Comparison of ENCODE assay signal across 1 cellular context in the genomic region with DNA sequence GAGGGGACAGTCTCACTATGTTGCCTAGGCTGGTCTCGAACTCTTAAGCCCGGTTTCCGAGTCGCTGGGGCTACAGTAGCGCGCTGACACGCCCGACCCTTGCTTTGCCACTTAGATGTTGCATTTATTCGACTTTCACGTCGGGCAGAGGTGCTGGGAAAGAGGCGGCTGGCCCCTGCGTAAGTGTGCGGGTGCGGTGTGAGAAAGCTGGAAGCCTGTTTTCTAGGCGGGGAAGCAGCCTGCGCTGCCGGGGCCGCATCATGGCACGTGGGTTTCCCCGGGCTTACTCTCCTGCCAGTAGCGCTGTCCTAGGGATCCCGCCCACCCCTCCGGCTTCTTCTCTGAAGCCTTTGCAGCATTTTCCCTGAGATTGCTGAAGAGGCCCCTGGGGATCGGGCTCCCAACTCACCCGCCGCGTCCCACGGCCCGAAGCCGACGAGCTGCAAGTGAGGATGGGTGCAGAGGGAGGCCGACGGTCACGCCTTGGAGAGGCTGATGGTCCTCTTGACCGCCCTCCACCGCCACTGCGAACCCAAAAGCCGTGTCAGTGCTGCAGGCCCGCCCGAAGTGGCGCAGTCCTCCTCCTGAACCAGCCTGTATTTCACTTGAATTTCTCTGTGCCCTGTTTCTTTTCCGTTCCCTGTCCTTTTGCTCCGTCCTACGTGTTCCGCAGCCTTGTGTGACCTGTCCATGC.
TF ChIP-seq lines count a peak whose summit lies in the region.

No MANE protein-coding gene starts in this region.

TF ChIP-seq in WTC11, 78 proteins besides CTCF, POLR2A, EP300 and RAD21 (continued from another document and continues in another):
- TF ChIP-seq, protein P1, sequence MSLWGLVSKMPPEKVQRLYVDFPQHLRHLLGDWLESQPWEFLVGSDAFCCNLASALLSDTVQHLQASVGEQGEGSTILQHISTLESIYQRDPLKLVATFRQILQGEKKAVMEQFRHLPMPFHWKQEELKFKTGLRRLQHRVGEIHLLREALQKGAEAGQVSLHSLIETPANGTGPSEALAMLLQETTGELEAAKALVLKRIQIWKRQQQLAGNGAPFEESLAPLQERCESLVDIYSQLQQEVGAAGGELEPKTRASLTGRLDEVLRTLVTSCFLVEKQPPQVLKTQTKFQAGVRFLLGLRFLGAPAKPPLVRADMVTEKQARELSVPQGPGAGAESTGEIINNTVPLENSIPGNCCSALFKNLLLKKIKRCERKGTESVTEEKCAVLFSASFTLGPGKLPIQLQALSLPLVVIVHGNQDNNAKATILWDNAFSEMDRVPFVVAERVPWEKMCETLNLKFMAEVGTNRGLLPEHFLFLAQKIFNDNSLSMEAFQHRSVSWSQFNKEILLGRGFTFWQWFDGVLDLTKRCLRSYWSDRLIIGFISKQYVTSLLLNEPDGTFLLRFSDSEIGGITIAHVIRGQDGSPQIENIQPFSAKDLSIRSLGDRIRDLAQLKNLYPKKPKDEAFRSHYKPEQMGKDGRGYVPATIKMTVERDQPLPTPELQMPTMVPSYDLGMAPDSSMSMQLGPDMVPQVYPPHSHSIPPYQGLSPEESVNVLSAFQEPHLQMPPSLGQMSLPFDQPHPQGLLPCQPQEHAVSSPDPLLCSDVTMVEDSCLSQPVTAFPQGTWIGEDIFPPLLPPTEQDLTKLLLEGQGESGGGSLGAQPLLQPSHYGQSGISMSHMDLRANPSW (CRISPR knock-in tag; conservative IDR thresholded peaks at IDR 0.05; ENCODE audit: low read depth) = no peak
- TF ChIP-seq CBFB (CRISPR knock-in tag; IDR thresholded peaks at IDR 0.05; ENCODE audit: low read depth) (no peak), CREB1 (CRISPR knock-in tag; IDR thresholded peaks at IDR 0.05) (no peak), RELA (CRISPR knock-in tag; IDR thresholded peaks at IDR 0.05; ENCODE audit: borderline replicate concordance) (no peak), SMAD4 (CRISPR knock-in tag; IDR thresholded peaks at IDR 0.05) (no peak), ESRRA (CRISPR knock-in tag; IDR thresholded peaks at IDR 0.05; ENCODE audit: borderline replicate concordance) (no peak), MYBL2 (CRISPR knock-in tag; IDR thresholded peaks at IDR 0.05) (no peak; the same call in 1 of the 2 replicates), IRF2 (CRISPR knock-in tag; IDR thresholded peaks at IDR 0.05; ENCODE audit: borderline replicate concordance, low read depth) (no peak), NFYB (CRISPR knock-in tag; conservative IDR thresholded peaks at IDR 0.05; ENCODE audit: low read depth) (no peak), HMGA2 (CRISPR knock-in tag; IDR thresholded peaks at IDR 0.05) (no peak), ZNF219 (CRISPR knock-in tag; IDR thresholded peaks at IDR 0.05; ENCODE audit: borderline replicate concordance) (no peak), FOXK1 (CRISPR knock-in tag; IDR thresholded peaks at IDR 0.05) (no peak), JUN (CRISPR knock-in tag; IDR thresholded peaks at IDR 0.05) (no peak), NFE2L1 (CRISPR knock-in tag; IDR thresholded peaks at IDR 0.05) (no peak), OVOL2 (CRISPR knock-in tag; IDR thresholded peaks at IDR 0.05; ENCODE audit: borderline replicate concordance) (no peak), ZNF121 (CRISPR knock-in tag; IDR thresholded peaks at IDR 0.05) (no peak), ZNF317 (CRISPR knock-in tag; IDR thresholded peaks at IDR 0.05; ENCODE audit: borderline replicate concordance, low read depth) (no peak), ELF4 (CRISPR knock-in tag; IDR thresholded peaks at IDR 0.05; ENCODE audit: low read depth) (no peak), SOX15 (CRISPR knock-in tag; IDR thresholded peaks at IDR 0.05) (no peak), ZNF263 (CRISPR knock-in tag; IDR thresholded peaks at IDR 0.05; ENCODE audit: low read depth) (no peak), SP1 (CRISPR knock-in tag; conservative IDR thresholded peaks at IDR 0.05) (no peak), CREM (CRISPR knock-in tag; IDR thresholded peaks at IDR 0.05) (no peak)
- TF ChIP-seq, protein P2, sequence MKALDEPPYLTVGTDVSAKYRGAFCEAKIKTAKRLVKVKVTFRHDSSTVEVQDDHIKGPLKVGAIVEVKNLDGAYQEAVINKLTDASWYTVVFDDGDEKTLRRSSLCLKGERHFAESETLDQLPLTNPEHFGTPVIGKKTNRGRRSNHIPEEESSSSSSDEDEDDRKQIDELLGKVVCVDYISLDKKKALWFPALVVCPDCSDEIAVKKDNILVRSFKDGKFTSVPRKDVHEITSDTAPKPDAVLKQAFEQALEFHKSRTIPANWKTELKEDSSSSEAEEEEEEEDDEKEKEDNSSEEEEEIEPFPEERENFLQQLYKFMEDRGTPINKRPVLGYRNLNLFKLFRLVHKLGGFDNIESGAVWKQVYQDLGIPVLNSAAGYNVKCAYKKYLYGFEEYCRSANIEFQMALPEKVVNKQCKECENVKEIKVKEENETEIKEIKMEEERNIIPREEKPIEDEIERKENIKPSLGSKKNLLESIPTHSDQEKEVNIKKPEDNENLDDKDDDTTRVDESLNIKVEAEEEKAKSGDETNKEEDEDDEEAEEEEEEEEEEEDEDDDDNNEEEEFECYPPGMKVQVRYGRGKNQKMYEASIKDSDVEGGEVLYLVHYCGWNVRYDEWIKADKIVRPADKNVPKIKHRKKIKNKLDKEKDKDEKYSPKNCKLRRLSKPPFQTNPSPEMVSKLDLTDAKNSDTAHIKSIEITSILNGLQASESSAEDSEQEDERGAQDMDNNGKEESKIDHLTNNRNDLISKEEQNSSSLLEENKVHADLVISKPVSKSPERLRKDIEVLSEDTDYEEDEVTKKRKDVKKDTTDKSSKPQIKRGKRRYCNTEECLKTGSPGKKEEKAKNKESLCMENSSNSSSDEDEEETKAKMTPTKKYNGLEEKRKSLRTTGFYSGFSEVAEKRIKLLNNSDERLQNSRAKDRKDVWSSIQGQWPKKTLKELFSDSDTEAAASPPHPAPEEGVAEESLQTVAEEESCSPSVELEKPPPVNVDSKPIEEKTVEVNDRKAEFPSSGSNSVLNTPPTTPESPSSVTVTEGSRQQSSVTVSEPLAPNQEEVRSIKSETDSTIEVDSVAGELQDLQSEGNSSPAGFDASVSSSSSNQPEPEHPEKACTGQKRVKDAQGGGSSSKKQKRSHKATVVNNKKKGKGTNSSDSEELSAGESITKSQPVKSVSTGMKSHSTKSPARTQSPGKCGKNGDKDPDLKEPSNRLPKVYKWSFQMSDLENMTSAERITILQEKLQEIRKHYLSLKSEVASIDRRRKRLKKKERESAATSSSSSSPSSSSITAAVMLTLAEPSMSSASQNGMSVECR (CRISPR knock-in tag; IDR thresholded peaks at IDR 0.05; ENCODE audit: borderline replicate concordance) = peak; percentile 39; the same call in 1 of the 2 replicates
- TF ChIP-seq, protein P3, sequence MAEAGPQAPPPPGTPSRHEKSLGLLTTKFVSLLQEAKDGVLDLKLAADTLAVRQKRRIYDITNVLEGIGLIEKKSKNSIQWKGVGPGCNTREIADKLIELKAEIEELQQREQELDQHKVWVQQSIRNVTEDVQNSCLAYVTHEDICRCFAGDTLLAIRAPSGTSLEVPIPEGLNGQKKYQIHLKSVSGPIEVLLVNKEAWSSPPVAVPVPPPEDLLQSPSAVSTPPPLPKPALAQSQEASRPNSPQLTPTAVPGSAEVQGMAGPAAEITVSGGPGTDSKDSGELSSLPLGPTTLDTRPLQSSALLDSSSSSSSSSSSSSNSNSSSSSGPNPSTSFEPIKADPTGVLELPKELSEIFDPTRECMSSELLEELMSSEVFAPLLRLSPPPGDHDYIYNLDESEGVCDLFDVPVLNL (CRISPR knock-in tag; IDR thresholded peaks at IDR 0.05; ENCODE audit: borderline replicate concordance, low read depth) = no peak
- TF ChIP-seq, protein P4, sequence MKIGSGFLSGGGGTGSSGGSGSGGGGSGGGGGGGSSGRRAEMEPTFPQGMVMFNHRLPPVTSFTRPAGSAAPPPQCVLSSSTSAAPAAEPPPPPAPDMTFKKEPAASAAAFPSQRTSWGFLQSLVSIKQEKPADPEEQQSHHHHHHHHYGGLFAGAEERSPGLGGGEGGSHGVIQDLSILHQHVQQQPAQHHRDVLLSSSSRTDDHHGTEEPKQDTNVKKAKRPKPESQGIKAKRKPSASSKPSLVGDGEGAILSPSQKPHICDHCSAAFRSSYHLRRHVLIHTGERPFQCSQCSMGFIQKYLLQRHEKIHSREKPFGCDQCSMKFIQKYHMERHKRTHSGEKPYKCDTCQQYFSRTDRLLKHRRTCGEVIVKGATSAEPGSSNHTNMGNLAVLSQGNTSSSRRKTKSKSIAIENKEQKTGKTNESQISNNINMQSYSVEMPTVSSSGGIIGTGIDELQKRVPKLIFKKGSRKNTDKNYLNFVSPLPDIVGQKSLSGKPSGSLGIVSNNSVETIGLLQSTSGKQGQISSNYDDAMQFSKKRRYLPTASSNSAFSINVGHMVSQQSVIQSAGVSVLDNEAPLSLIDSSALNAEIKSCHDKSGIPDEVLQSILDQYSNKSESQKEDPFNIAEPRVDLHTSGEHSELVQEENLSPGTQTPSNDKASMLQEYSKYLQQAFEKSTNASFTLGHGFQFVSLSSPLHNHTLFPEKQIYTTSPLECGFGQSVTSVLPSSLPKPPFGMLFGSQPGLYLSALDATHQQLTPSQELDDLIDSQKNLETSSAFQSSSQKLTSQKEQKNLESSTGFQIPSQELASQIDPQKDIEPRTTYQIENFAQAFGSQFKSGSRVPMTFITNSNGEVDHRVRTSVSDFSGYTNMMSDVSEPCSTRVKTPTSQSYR (CRISPR knock-in tag; IDR thresholded peaks at IDR 0.05) = no peak
- TF ChIP-seq, protein P5, sequence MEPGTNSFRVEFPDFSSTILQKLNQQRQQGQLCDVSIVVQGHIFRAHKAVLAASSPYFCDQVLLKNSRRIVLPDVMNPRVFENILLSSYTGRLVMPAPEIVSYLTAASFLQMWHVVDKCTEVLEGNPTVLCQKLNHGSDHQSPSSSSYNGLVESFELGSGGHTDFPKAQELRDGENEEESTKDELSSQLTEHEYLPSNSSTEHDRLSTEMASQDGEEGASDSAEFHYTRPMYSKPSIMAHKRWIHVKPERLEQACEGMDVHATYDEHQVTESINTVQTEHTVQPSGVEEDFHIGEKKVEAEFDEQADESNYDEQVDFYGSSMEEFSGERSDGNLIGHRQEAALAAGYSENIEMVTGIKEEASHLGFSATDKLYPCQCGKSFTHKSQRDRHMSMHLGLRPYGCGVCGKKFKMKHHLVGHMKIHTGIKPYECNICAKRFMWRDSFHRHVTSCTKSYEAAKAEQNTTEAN (CRISPR knock-in tag; IDR thresholded peaks at IDR 0.05) = 0 out of 2 replicates have a peak, but pooled peaks have one; percentile 19
- TF ChIP-seq, protein P6, sequence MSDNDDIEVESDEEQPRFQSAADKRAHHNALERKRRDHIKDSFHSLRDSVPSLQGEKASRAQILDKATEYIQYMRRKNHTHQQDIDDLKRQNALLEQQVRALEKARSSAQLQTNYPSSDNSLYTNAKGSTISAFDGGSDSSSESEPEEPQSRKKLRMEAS (CRISPR knock-in tag; IDR thresholded peaks at IDR 0.05) = peak; percentile 52; the same call in 1 of the 2 replicates
- TF ChIP-seq, protein P7, sequence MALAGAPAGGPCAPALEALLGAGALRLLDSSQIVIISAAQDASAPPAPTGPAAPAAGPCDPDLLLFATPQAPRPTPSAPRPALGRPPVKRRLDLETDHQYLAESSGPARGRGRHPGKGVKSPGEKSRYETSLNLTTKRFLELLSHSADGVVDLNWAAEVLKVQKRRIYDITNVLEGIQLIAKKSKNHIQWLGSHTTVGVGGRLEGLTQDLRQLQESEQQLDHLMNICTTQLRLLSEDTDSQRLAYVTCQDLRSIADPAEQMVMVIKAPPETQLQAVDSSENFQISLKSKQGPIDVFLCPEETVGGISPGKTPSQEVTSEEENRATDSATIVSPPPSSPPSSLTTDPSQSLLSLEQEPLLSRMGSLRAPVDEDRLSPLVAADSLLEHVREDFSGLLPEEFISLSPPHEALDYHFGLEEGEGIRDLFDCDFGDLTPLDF (CRISPR knock-in tag; IDR thresholded peaks at IDR 0.05) = no peak
- TF ChIP-seq, protein P8, sequence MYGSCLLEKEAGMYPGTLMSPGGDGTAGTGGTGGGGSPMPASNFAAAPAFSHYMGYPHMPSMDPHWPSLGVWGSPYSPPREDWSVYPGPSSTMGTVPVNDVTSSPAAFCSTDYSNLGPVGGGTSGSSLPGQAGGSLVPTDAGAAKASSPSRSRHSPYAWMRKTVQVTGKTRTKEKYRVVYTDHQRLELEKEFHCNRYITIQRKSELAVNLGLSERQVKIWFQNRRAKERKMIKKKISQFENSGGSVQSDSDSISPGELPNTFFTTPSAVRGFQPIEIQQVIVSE (CRISPR knock-in tag; IDR thresholded peaks at IDR 0.05; ENCODE audit: borderline replicate concordance) = no peak
- TF ChIP-seq, protein P9, sequence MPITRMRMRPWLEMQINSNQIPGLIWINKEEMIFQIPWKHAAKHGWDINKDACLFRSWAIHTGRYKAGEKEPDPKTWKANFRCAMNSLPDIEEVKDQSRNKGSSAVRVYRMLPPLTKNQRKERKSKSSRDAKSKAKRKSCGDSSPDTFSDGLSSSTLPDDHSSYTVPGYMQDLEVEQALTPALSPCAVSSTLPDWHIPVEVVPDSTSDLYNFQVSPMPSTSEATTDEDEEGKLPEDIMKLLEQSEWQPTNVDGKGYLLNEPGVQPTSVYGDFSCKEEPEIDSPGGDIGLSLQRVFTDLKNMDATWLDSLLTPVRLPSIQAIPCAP (CRISPR knock-in tag; IDR thresholded peaks at IDR 0.05) = 0 out of 2 replicates have a peak, but pooled peaks have one; percentile 35
- TF ChIP-seq, protein P10, sequence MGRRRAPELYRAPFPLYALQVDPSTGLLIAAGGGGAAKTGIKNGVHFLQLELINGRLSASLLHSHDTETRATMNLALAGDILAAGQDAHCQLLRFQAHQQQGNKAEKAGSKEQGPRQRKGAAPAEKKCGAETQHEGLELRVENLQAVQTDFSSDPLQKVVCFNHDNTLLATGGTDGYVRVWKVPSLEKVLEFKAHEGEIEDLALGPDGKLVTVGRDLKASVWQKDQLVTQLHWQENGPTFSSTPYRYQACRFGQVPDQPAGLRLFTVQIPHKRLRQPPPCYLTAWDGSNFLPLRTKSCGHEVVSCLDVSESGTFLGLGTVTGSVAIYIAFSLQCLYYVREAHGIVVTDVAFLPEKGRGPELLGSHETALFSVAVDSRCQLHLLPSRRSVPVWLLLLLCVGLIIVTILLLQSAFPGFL (CRISPR knock-in tag; IDR thresholded peaks at IDR 0.05; ENCODE audit: borderline replicate concordance) = no peak
- TF ChIP-seq, protein P11, sequence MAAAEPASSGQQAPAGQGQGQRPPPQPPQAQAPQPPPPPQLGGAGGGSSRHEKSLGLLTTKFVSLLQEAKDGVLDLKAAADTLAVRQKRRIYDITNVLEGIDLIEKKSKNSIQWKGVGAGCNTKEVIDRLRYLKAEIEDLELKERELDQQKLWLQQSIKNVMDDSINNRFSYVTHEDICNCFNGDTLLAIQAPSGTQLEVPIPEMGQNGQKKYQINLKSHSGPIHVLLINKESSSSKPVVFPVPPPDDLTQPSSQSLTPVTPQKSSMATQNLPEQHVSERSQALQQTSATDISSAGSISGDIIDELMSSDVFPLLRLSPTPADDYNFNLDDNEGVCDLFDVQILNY (CRISPR knock-in tag; IDR thresholded peaks at IDR 0.05) = no peak
